Comparison of ENCODE assay signal across 20 cellular contexts in the genomic region with DNA sequence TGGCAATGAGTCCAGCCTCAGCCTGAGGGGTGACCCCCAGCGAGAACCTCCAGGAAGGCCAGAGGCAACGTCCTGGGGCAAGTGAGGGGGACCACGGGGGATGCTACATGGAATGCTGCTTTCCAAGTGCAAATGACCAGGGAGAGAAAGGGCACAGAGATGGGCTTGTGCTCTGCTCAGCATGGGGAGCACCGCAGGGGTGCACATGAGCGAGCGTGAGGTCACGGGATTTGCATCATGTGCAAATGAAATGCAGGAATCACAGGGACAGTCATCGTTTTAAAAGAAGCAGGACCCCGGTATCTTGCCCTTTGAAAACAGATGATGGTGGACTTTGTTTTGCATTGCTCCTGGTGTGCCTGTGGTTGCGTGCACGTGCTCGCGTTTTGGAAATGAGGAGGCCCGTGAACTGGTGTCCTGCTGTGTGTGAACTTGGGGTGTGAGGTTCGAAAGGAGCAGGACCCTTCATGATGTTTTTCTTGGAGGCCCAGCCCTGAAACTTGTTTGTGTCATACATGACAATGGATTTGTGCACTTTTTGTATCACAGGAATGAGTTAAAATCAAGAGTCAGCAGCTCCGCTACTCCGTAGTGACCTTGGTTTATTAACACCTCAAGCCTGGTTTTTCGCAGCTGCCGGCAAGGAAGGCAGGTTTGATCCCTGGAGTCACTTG.
A peak's percentile ranks its signal among the peaks of the same experiment; 100 is the strongest.
DNase-seq lines count a peak whose midpoint lies in the region; ATAC-seq and TF ChIP-seq lines count a peak whose summit lies in the region.
"Had no signal": no experiment of that assay in that cellular context is flagged by ENCODE, and none has a peak within 500 bp of the region (broad histone marks: within the 10 kb centered on the region; RNA-seq: fewer than 3 reads in every experiment).

No MANE protein-coding gene starts in this region.

- H3K27me3 ChIP-seq in right atrium auricular region = no peaks in the 10 kb centered on the region
- no peaks in the 10 kb centered on the region for H3K27me3 ChIP-seq in adrenal gland
- peaks cover 66% of the 10 kb centered on the region for H3K27me3 ChIP-seq in iPS-20b (ENCODE audit: insufficient read depth, low read length)

- TF ChIP-seq CTCF in right atrium auricular region (IDR thresholded peaks at IDR 0.05) (no peak), adrenal gland (IDR thresholded peaks at IDR 0.05) (no peak)

- H3K36me3 ChIP-seq in right atrium auricular region (no peaks in the 10 kb centered on the region), adrenal gland (replicated peaks in 1 of 2) (no peaks in the 10 kb centered on the region), iPS-20b (ENCODE audit: insufficient read depth, low read depth, low read length) (no peaks in the 10 kb centered on the region)

- H3K9me3 ChIP-seq in right atrium auricular region = no peaks in the 10 kb centered on the region
- no peaks in the 10 kb centered on the region for H3K9me3 ChIP-seq in adrenal gland (replicated peaks in 1 of 3)
- H3K9me3 ChIP-seq in iPS-20b (ENCODE audit: insufficient read depth, low read depth, low read length) = no peaks in the 10 kb centered on the region

- DNase-seq in right atrium auricular region (ENCODE audit: low spot score) (no peak), Right ventricle myocardium inferior (ENCODE audit: missing footprints) (no peak), adrenal gland (peak in 1 of 7 donors; percentile 46), medulla oblongata (ENCODE audit: extremely low spot score) (no peak), NCI-H2227 (lab: John Stamatoyannopoulos, UW; ENCODE audit: unreplicated experiment) (no peak), NCI-H526 treated with DMSO at 0.1 percent for 48 hours (lab: John Stamatoyannopoulos, UW) (no peak), NCI-H510A treated with DMSO at 0.1 percent for 48 hours (lab: John Stamatoyannopoulos, UW) (no peak)
- DNase-seq: activated naive CD8-positive, alpha-beta T cell treated with anti-CD3 and anti-CD28 coated beads for 36 hours; CD4-positive, alpha-beta memory T cell; DMS153; MV-4-11; naive thymus-derived CD8-positive, alpha-beta T cell; NCI-H1930; NCI-H446 had no signal

- no peak overlapping the region for H3K9ac ChIP-seq in iPS-20b (ENCODE audit: low read depth, low read length)
- H3K9ac ChIP-seq: parathyroid adenoma had no signal

- 73 to 80% (median 75%) methylated on average over 19 of the region's 19 CpGs for WGBS in adrenal gland, 4 donors

- H3K4me1 ChIP-seq in right atrium auricular region (peaks cover 0 to 77% of the 10 kb centered on the region in 2 donors), adrenal gland (replicated peaks in 1 of 2) (peaks cover 23 to 51% of the 10 kb centered on the region in 2 donors), iPS-20b (ENCODE audit: insufficient read depth, low read length) (peaks cover 33% of the 10 kb centered on the region; the same call in 1 of the 2 replicates)
- H3K4me1 ChIP-seq: parathyroid adenoma had no signal

- TF ChIP-seq POLR2A in adrenal gland (IDR thresholded peaks at IDR 0.05) = no peak

- no peak for ATAC-seq in Right ventricle myocardium inferior
- ATAC-seq: GM12878; K562; naive thymus-derived CD8-positive, alpha-beta T cell; stimulated activated effector memory CD8-positive, alpha-beta T cell treated with anti-CD3 and anti-CD28 coated beads, Interleukin-12 subunit alpha, Interleukin-12 subunit beta, amount 100 ng/mL, for 72 hours had no signal

- H3K27ac ChIP-seq in right atrium auricular region = peak overlapping the region; percentile 72 to 73
- H3K27ac ChIP-seq in adrenal gland = peak overlapping the region in 3 of 5 donors; percentile 27 to 64 (median 53)
- H3K27ac ChIP-seq in iPS-20b (ENCODE audit: low read length) = no peak overlapping the region
- H3K27ac ChIP-seq: epithelial cell of prostate, parathyroid adenoma had no signal

- intact Hi-C loops in Right ventricle myocardium inferior (cut with DNase I) (loop anchor here (5.0 kb wide), 1 partner anchor 231 kb away; no protein-coding TSS in a partner anchor), adrenal gland (cut with DNase I) (no loop called here)

- H3K4me3 ChIP-seq in right atrium auricular region = no peak overlapping the region
- H3K4me3 ChIP-seq in adrenal gland = no peak overlapping the region
- H3K4me3 ChIP-seq in iPS-20b (ENCODE audit: low read length) = peak overlapping the region; percentile 8; the same call in 1 of the 2 replicates
- H3K4me3 ChIP-seq: GM12878, K562 had no signal
